In the genomic region with DNA sequence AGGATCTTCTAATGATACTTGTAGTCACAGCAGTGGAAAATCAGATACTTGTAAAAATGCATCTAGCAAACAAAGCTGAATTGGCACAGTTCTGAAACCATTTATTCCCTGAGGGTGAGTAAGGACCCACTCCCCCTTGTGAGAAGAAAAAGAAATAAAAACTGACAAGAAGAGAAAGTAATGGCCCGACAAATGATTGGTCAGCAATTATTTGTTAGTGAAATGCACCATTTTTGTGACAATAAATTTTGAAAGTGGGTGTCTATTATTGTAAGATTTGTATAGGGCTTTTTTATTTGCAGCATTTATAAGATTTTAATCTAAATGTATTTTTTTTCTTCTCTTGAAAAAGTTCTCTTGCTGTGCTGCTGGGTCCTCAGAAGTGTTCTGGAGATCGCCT, we compare ENCODE assay signal across 26 cellular contexts.
"Had no signal": no experiment of that assay in that cellular context is flagged by ENCODE, and none has a peak within 500 bp of the region (broad histone marks: within the 10 kb centered on the region; RNA-seq: fewer than 3 reads in every experiment).

No MANE protein-coding gene starts in this region.

- H3K79me2 ChIP-seq: hepatocyte had no signal

- H3K9me3 ChIP-seq: left ventricle myocardium inferior, pancreas, prostate gland, sigmoid colon, suprapubic skin, thoracic aorta, tibial artery, upper lobe of right lung had no signal

- H3K27ac Mint-ChIP-seq: mesothelial cell of epicardium; naive B cell; natural killer cell; stimulated activated effector memory CD8-positive, alpha-beta T cell treated with anti-CD3 and anti-CD28 coated beads, Interleukin-12 subunit alpha, Interleukin-12 subunit beta, amount 100 ng/mL, for 72 hours; stimulated activated naive CD8-positive, alpha-beta T cell treated with anti-CD3 and anti-CD28 coated beads, Interleukin-15, Interleukin-2, amounts not matched to agents 100 ng/mL and 50 ng/mL, for 24 hours had no signal

- DNase-seq: islet precursor cell; left ventricle myocardium inferior; mesendoderm; naive B cell; natural killer cell; pancreas; posterior cingulate gyrus; retina; right cardiac atrium; sigmoid colon; small intestine; spleen; stimulated activated CD4-positive, alpha-beta T cell treated with anti-CD3 and anti-CD28 coated beads, Interleukin-4, amount 100 ng/mL, for 24 hours; stimulated activated naive CD4-positive, alpha-beta T cell; tibial artery; trophoblast cell; upper lobe of right lung had no signal

- H3K4me3 ChIP-seq: hepatocyte, left ventricle myocardium inferior, lung, pancreas, prostate gland, sigmoid colon, spleen, suprapubic skin, thoracic aorta, tibial artery, upper lobe of right lung had no signal

- FAIRE-seq: pancreas, small intestine, urothelium cell line had no signal

- H3K4me1 Mint-ChIP-seq: naive B cell; natural killer cell; stimulated activated effector memory CD8-positive, alpha-beta T cell treated with anti-CD3 and anti-CD28 coated beads, Interleukin-12 subunit alpha, Interleukin-12 subunit beta, amount 100 ng/mL, for 72 hours had no signal

- H3K36me3 ChIP-seq: left ventricle myocardium inferior, pancreas, prostate gland, sigmoid colon, spleen, suprapubic skin, thoracic aorta, tibial artery, upper lobe of right lung had no signal

- H3K4me1 ChIP-seq: left ventricle myocardium inferior, pancreas, prostate gland, sigmoid colon, spleen, suprapubic skin, tibial artery, upper lobe of right lung had no signal

- H3K4me3 Mint-ChIP-seq: mesothelial cell of epicardium; naive B cell; natural killer cell; stimulated activated effector memory CD8-positive, alpha-beta T cell treated with anti-CD3 and anti-CD28 coated beads, Interleukin-12 subunit alpha, Interleukin-12 subunit beta, amount 100 ng/mL, for 72 hours; stimulated activated naive CD8-positive, alpha-beta T cell treated with anti-CD3 and anti-CD28 coated beads, Interleukin-15, Interleukin-2, amounts not matched to agents 100 ng/mL and 50 ng/mL, for 24 hours had no signal

- H3K27ac ChIP-seq: hepatocyte, left ventricle myocardium inferior, pancreas, prostate gland, sigmoid colon, spleen, suprapubic skin, thoracic aorta, tibial artery, upper lobe of right lung had no signal

- H3K27me3 Mint-ChIP-seq: naive B cell; stimulated activated naive CD8-positive, alpha-beta T cell treated with anti-CD3 and anti-CD28 coated beads, Interleukin-15, Interleukin-2, amounts not matched to agents 100 ng/mL and 50 ng/mL, for 24 hours had no signal

- H3K27me3 ChIP-seq: hepatocyte, pancreas, sigmoid colon, spleen, suprapubic skin, tibial artery, upper lobe of right lung had no signal

- H2AFZ ChIP-seq: hepatocyte had no signal

- ATAC-seq: natural killer cell; pancreas; right cardiac atrium; stimulated activated effector memory CD8-positive, alpha-beta T cell treated with anti-CD3 and anti-CD28 coated beads, Interleukin-12 subunit alpha, Interleukin-12 subunit beta, amount 100 ng/mL, for 72 hours; upper lobe of right lung had no signal

- H3K36me3 Mint-ChIP-seq: mesothelial cell of epicardium; naive B cell; natural killer cell; stimulated activated effector memory CD8-positive, alpha-beta T cell treated with anti-CD3 and anti-CD28 coated beads, Interleukin-12 subunit alpha, Interleukin-12 subunit beta, amount 100 ng/mL, for 72 hours had no signal

- H3K4me2 ChIP-seq: hepatocyte had no signal
